Comparison of ENCODE assay signal across 1 cellular context in genomic region chr6:74946961-74947360, GRCh38.
TF ChIP-seq lines count a peak whose summit lies in the region.

No MANE protein-coding gene starts in this region.

TF ChIP-seq in HepG2, 621 proteins besides CTCF, POLR2A, EP300 and RAD21 (continued from another document):
- TF ChIP-seq, protein P1, sequence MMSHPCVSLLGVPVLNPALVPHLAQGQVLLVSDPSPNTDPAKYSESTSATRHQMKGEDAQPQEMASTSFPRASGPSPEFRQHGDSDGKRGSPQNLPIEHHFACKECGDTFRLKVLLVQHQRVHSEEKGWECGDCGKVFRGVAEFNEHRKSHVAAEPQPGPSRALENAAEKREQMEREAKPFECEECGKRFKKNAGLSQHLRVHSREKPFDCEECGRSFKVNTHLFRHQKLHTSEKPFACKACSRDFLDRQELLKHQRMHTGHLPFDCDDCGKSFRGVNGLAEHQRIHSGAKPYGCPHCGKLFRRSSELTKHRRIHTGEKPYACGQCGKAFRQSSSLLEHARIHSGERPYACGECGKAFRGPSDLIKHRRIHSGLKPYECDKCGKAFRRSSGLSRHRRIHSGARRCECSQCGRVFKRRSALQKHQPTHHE (CRISPR knock-in tag; IDR thresholded peaks at IDR 0.05; ENCODE audit: borderline replicate concordance), result no peak
